Comparison of ENCODE assay signal across 8 cellular contexts in genomic region chr3:49104052-49104426, GRCh38. TPM values are rescaled to one million over a fixed set of nuclear protein-coding genes. Genes with fewer than 3 reads are reported as not detected.
DNase-seq lines count a peak whose midpoint lies in the region; ATAC-seq and TF ChIP-seq lines count a peak whose summit lies in the region.

No MANE protein-coding gene starts in this region.

- H3K4me3 ChIP-seq in left lung (peak overlapping the region; percentile 97 to 98), testis (peak overlapping the region; percentile 96 to 97)

- CTCF ChIA-PET in activated CD4-positive, alpha-beta T cell treated with anti-CD3 and anti-CD28 coated beads for 36 hours (lab: Charles Lee): interaction anchor here (0.6 to 1.8 kb wide), 3 partner anchors 10 to 1524 kb away, joined by 3 to 13 read pairs (median 3); partner anchors contain the start of gene QRICH1

- H3K4me1 ChIP-seq in left lung (peaks cover 6 to 28% of the 10 kb centered on the region in 2 donors), testis (peaks cover 13% of the 10 kb centered on the region)

- H3K27ac ChIP-seq in angular gyrus (ENCODE audit: low read depth, low read length): peak overlapping the region; percentile 70
- peak overlapping the region; percentile 54 to 86 for H3K27ac ChIP-seq in left lung
- peak overlapping the region; percentile 64 to 77 for H3K27ac ChIP-seq in testis

- H3K36me3 ChIP-seq in left lung: peaks cover 0 to 56% of the 10 kb centered on the region in 2 donors
- no peaks in the 10 kb centered on the region for H3K36me3 ChIP-seq in testis (ENCODE audit: low read depth, missing control alignments)

- DNase-seq in activated CD4-positive, alpha-beta T cell treated with anti-CD3 and anti-CD28 coated beads for 36 hours: no peak
- no peak for DNase-seq in activated CD4-positive, alpha-beta T cell treated with anti-CD3 and anti-CD28 coated beads for 1 hour
- no peak for DNase-seq in left lung
- DNase-seq in testis: no peak
- DNase-seq in GM20000 (ENCODE audit: low spot score): no peak
- DNase-seq in SHP77 (lab: John Stamatoyannopoulos, UW): no peak
- DNase-seq in amygdala (lab: John Stamatoyannopoulos, UW): no peak

- H3K9me3 ChIP-seq in left lung: no peaks in the 10 kb centered on the region
- no peaks in the 10 kb centered on the region for H3K9me3 ChIP-seq in testis

- no peaks in the 10 kb centered on the region for H3K27me3 ChIP-seq in left lung
- H3K27me3 ChIP-seq in testis: no peaks in the 10 kb centered on the region

- TF ChIP-seq POLR2A in testis (IDR thresholded peaks at IDR 0.05): no peak

- no peaks in the 10 kb centered on the region for H3K9me3 Mint-ChIP-seq in activated CD4-positive, alpha-beta T cell treated with anti-CD3 and anti-CD28 coated beads for 36 hours (ENCODE audit: low read depth)

- peak overlapping the region; percentile 96 for H3K4me3 Mint-ChIP-seq in activated CD4-positive, alpha-beta T cell treated with anti-CD3 and anti-CD28 coated beads for 36 hours

- ATAC-seq in activated CD4-positive, alpha-beta T cell treated with anti-CD3 and anti-CD28 coated beads for 36 hours: no peak
- no peak for ATAC-seq in left lung

- TF ChIP-seq CTCF in left lung (IDR thresholded peaks at IDR 0.05) (no peak), testis (IDR thresholded peaks at IDR 0.05) (no peak), GM20000 (IDR thresholded peaks at IDR 0.05; ENCODE audit: extremely low read depth, missing control alignments) (no peak)

- POLR2A ChIA-PET in activated CD4-positive, alpha-beta T cell treated with anti-CD3 and anti-CD28 coated beads for 36 hours (lab: Charles Lee): no interaction called here

- peaks cover 21% of the 10 kb centered on the region for H3K4me1 Mint-ChIP-seq in activated CD4-positive, alpha-beta T cell treated with anti-CD3 and anti-CD28 coated beads for 36 hours

- intact Hi-C loops in activated CD4-positive, alpha-beta T cell treated with anti-CD3 and anti-CD28 coated beads for 36 hours (cut with DNase I, micrococcal nuclease): loop anchor here (1.0 to 2.0 kb wide), 7 partner anchors 10 to 366 kb away; partner anchors contain the start of genes QRICH1 (in 2 of the 2), USP19 (in 2 of the 2), CCDC71 (in 1 of the 2) and DAG1 (in 1 of the 2)
- intact Hi-C loops in left lung (cut with DNase I): no loop called here
- intact Hi-C loops in testis (cut with DNase I; ENCODE audit: low total_unique reads): no loop called here

- no peaks in the 10 kb centered on the region for H3K27me3 Mint-ChIP-seq in activated CD4-positive, alpha-beta T cell treated with anti-CD3 and anti-CD28 coated beads for 36 hours

- whole genome bisulfite sequencing in testis, 2 donors: 0 to 7% methylated on average over 7 to 8 of the region's 8 CpGs

- H3K27ac Mint-ChIP-seq in activated CD4-positive, alpha-beta T cell treated with anti-CD3 and anti-CD28 coated beads for 36 hours: peak overlapping the region; percentile 96

- H3K36me3 Mint-ChIP-seq in activated CD4-positive, alpha-beta T cell treated with anti-CD3 and anti-CD28 coated beads for 36 hours (ENCODE audit: low read depth): peaks cover 25% of the 10 kb centered on the region

RNA-seq across cellular contexts. Expression of gene QARS1, which starts 0.5 kb away (rescaled TPM):
- total RNA-seq in activated CD4-positive, alpha-beta T cell treated with anti-CD3 and anti-CD28 coated beads for 36 hours: 100 to 1,000 TPM; 240 to 342 TPM
- total RNA-seq in left lung: 100 to 1,000 TPM; 173 to 180 TPM
- total RNA-seq in testis: 100 to 1,000 TPM; 198 to 246 TPM
- polyA plus RNA-seq in testis (ENCODE audit: insufficient read depth, low read depth, low replicate concordance): 175 TPM

RNA-seq across cellular contexts. Expression of gene QRICH1, which starts 10.2 kb away (rescaled TPM):
- 100 to 1,000 TPM; 119 to 171 TPM for total RNA-seq in activated CD4-positive, alpha-beta T cell treated with anti-CD3 and anti-CD28 coated beads for 36 hours
- total RNA-seq in left lung (10 to 100 TPM; 71.6 to 74.2 TPM), testis (100 to 1,000 TPM; 280 to 287 TPM)
- polyA plus RNA-seq in testis (ENCODE audit: insufficient read depth, low read depth, low replicate concordance): 126 TPM

RNA-seq across cellular contexts. Expression of gene USP19, which starts 16.6 kb away (rescaled TPM):
- 10 to 100 TPM; 45.2 to 45.9 TPM for total RNA-seq in activated CD4-positive, alpha-beta T cell treated with anti-CD3 and anti-CD28 coated beads for 36 hours
- total RNA-seq in left lung: 10 to 100 TPM; 50.9 to 54.7 TPM
- 100 to 1,000 TPM in 1 of 2 donors, 10 to 100 TPM in 1; 82.7 to 102 TPM for total RNA-seq in testis
- 77.2 TPM for polyA plus RNA-seq in testis (ENCODE audit: insufficient read depth, low read depth, low replicate concordance)

RNA-seq across cellular contexts. Expression of gene LAMB2, which starts 28.8 kb away (rescaled TPM):
- under 1 TPM in 1 of 2 experiments, not detected in 1; 0.71 TPM for total RNA-seq in activated CD4-positive, alpha-beta T cell treated with anti-CD3 and anti-CD28 coated beads for 36 hours
- total RNA-seq in left lung: 100 to 1,000 TPM; 283 to 484 TPM
- 100 to 1,000 TPM; 336 to 503 TPM for total RNA-seq in testis
- 276 TPM for polyA plus RNA-seq in testis (ENCODE audit: insufficient read depth, low read depth, low replicate concordance)

Comparison
In these comparisons a context has a peak if more than half of its experiments do, and no peak if none do; other contexts are left out.
1. intact Hi-C loops: an anchor here in activated CD4-positive, alpha-beta T cell treated with anti-CD3 and anti-CD28 coated beads for 36 hours (1.0 to 2.0 kb wide); none called in left lung and testis.